14 cellular contexts compared by ENCODE assay signal in genomic region chr10:112835933-112836564, GRCh38.
DNase-seq lines count a peak whose midpoint lies in the region; ATAC-seq, FAIRE-seq and TF ChIP-seq lines count a peak whose summit lies in the region.
"Had no signal": no experiment of that assay in that cellular context is flagged by ENCODE, and none has a peak within 500 bp of the region (broad histone marks: within the 10 kb centered on the region; RNA-seq: fewer than 3 reads in every experiment).

No MANE protein-coding gene starts in this region.

- TF ChIP-seq EP300 in HepG2 (IDR thresholded peaks at IDR 0.05; ENCODE audit: low read depth in 2 of 2, low read length in 2 of 2) (no peak), HepG2 (CRISPR knock-in tag; IDR thresholded peaks at IDR 0.05; ENCODE audit: borderline replicate concordance) (no peak), transverse colon (IDR thresholded peaks at IDR 0.05; ENCODE audit: low read depth) (no peak)

- peak; percentile 56 for FAIRE-seq in HepG2 (lab: Jason Lieb, UNC)

- no peak overlapping the region for H3K4me3 Mint-ChIP-seq in activated T-cell treated with anti-CD3 and anti-CD28 coated beads, Interleukin-2, amount 50 U/mL, for 4 hours

- TF ChIP-seq RAD21 in HepG2 (CRISPR knock-in tag; IDR thresholded peaks at IDR 0.05): no peak

- H3K27me3 Mint-ChIP-seq in activated T-cell treated with anti-CD3 and anti-CD28 coated beads, Interleukin-2, amount 50 U/mL, for 4 hours (ENCODE audit: low read depth): no peaks in the 10 kb centered on the region

- H3K4me1 Mint-ChIP-seq in activated T-cell treated with anti-CD3 and anti-CD28 coated beads, Interleukin-2, amount 50 U/mL, for 4 hours (ENCODE audit: low read depth): no peaks in the 10 kb centered on the region

- peaks cover 43% of the 10 kb centered on the region for H3K4me1 ChIP-seq in HepG2 (ENCODE audit: insufficient read depth, low read length)
- H3K4me1 ChIP-seq in transverse colon: no peaks in the 10 kb centered on the region
- H3K4me1 ChIP-seq: parathyroid adenoma had no signal

- POLR2A ChIA-PET in HepG2 (lab: Yijun Ruan, JAX): no interaction called here

- H3K36me3 ChIP-seq in HepG2 (replicated peaks in 1 of 2; ENCODE audit: control insufficient read depth in 1 of 2, insufficient read depth in 2 of 2, low read length in 2 of 2) (no peaks in the 10 kb centered on the region), transverse colon (no peaks in the 10 kb centered on the region)
- H3K36me3 ChIP-seq: thoracic aorta had no signal

- H2AFZ ChIP-seq in HepG2 (ENCODE audit: low read length): no peak overlapping the region
- H2AFZ ChIP-seq: parathyroid adenoma had no signal

- H3K4me3 ChIP-seq in HepG2 (replicated peaks in 1 of 3; ENCODE audit: insufficient read depth in 1 of 3, low read depth in 2 of 3, low read length in 3 of 3) (no peak overlapping the region), transverse colon (no peak overlapping the region)
- H3K4me3 ChIP-seq: mucosa of descending colon, thoracic aorta had no signal

- H3K9me3 Mint-ChIP-seq in activated T-cell treated with anti-CD3 and anti-CD28 coated beads, Interleukin-2, amount 50 U/mL, for 4 hours: peaks cover 7% of the 10 kb centered on the region

- DNase-seq in Kasumi-1 (lab: John Stamatoyannopoulos, UW) (peak; percentile 26 to 36), fibroblast of gingiva (ENCODE audit: low read depth) (peak; percentile 77), HepG2 (ENCODE audit: low spot score) (peak; percentile 60), transverse colon (peak; percentile 28), posterior vena cava (ENCODE audit: low spot score) (no peak), T-helper 9 cell (no peak)
- DNase-seq in activated T-cell treated with anti-CD3 and anti-CD28 coated beads, Interleukin-2, amount 50 U/mL, for 4 hours: no peak
- DNase-seq: activated effector memory CD4-positive, alpha-beta T cell treated with anti-CD3 and anti-CD28 coated beads, Interleukin-2, amount 50 U/mL, for 16 hours; NCI-H1092 treated with DMSO at 0.1 percent for 48 hours; NK-92 treated with Interleukin-12 subunit alpha and Interleukin-12 subunit beta, amount 100 ng/mL, for 24 hours; SK-N-SH had no signal

- intact Hi-C loops in HepG2 (cut with micrococcal nuclease; ENCODE audit: unreplicated experiment) (no loop called here), transverse colon (cut with DNase I; ENCODE audit: low total_unique reads) (no loop called here), posterior vena cava (cut with DNase I) (no loop called here)

- no TSS peak for BruUV-seq in HepG2 (replicated peaks; lab: Mats Ljungman, UMichigan)

- CTCF ChIA-PET in HepG2 (lab: Yijun Ruan, JAX; ENCODE audit: low intra/inter-chr PET ratio, low total read pairs): no interaction called here

- H3K27ac ChIP-seq in HepG2 (ENCODE audit: extremely low read length, insufficient read depth, low read length) (peak overlapping the region; percentile 34), transverse colon (no peak overlapping the region)
- H3K27ac ChIP-seq: parathyroid adenoma, thoracic aorta had no signal

- peaks cover 6% of the 10 kb centered on the region for H3K36me3 Mint-ChIP-seq in activated T-cell treated with anti-CD3 and anti-CD28 coated beads, Interleukin-2, amount 50 U/mL, for 4 hours (ENCODE audit: insufficient read depth)

- WGBS in HepG2 (ENCODE audit: low lambda C conversion rate): 45% methylated on average over 11 of the region's 11 CpGs
- WGBS in transverse colon (ENCODE audit: low coverage in 1 of 2), 2 donors: 67 to 70% methylated on average over 5 to 11 of the region's 11 CpGs

- in situ Hi-C loops in HepG2 (cut with HindIII; ENCODE audit: extremely low pct_ligation_motif_present, low pct_unique_long_range_greater_than_20kb) (no loop called here), transverse colon (cut with MboI; ENCODE audit: low pct_ligation_motif_present in 1 of 4, low pct_unique_long_range_greater_than_20kb in 1 of 4, low sequenced_read_pairs in 3 of 4) (no loop called here)

- H3K4me2 ChIP-seq in HepG2 (ENCODE audit: low read depth, low read length): peak overlapping the region; percentile 46
- H3K4me2 ChIP-seq: SK-N-SH had no signal

- no peak overlapping the region for H3K9ac ChIP-seq in HepG2 (ENCODE audit: insufficient read depth, low read depth, low read length)
- H3K9ac ChIP-seq: parathyroid adenoma, SK-N-SH had no signal

- TF ChIP-seq CTCF in HepG2 (CRISPR knock-in tag; IDR thresholded peaks at IDR 0.05) (no peak), transverse colon (IDR thresholded peaks at IDR 0.05) (no peak)

- H3K27me3 ChIP-seq in HepG2 (ENCODE audit: control insufficient read depth in 1 of 2, insufficient read depth in 2 of 2, low read length in 2 of 2) (no peaks in the 10 kb centered on the region), transverse colon (no peaks in the 10 kb centered on the region)

- peak; percentile 91 for ATAC-seq in HepG2
- no peak for ATAC-seq in activated T-cell treated with anti-CD3 and anti-CD28 coated beads, Interleukin-2, amount 50 U/mL, for 4 hours
- ATAC-seq: mucosa of descending colon had no signal

- H3K79me2 ChIP-seq in HepG2 (ENCODE audit: insufficient read depth, low read length): no peaks in the 10 kb centered on the region
- H3K79me2 ChIP-seq: parathyroid adenoma had no signal

- no peaks in the 10 kb centered on the region for H4K20me1 ChIP-seq in HepG2 (ENCODE audit: insufficient read depth, low read length)

- TF ChIP-seq POLR2A in HepG2 (IDR thresholded peaks at IDR 0.05; ENCODE audit: insufficient read depth in 1 of 2, low read depth in 2 of 2, low read length in 2 of 2): no peak
- TF ChIP-seq POLR2A in transverse colon (IDR thresholded peaks at IDR 0.05): no peak

- H3K9me3 ChIP-seq in HepG2 (ENCODE audit: low read length) (no peaks in the 10 kb centered on the region), transverse colon (no peaks in the 10 kb centered on the region)
- H3K9me3 ChIP-seq: mucosa of descending colon, SK-N-SH, thoracic aorta had no signal

TF ChIP-seq in HepG2, 621 proteins besides CTCF, POLR2A, EP300 and RAD21 (continues in another document):
- TF ChIP-seq SYNCRIP (IDR thresholded peaks at IDR 0.05; ENCODE audit: insufficient read depth, low read depth, low read length) (no peak), ZNF331 (CRISPR knock-in tag; IDR thresholded peaks at IDR 0.05) (no peak), MEIS2 (CRISPR knock-in tag; IDR thresholded peaks at IDR 0.05) (0 out of 2 replicates have a peak, but pooled peaks have one; percentile 20), RFX1 (IDR thresholded peaks at IDR 0.05) (no peak), MYC (CRISPR knock-in tag; IDR thresholded peaks at IDR 0.05; ENCODE audit: borderline replicate concordance) (no peak), FOXO4 (CRISPR knock-in tag; conservative IDR thresholded peaks at IDR 0.05) (0 out of 2 replicates have a peak, but pooled peaks have one; percentile 42), TBX2 (CRISPR knock-in tag; IDR thresholded peaks at IDR 0.05; ENCODE audit: borderline replicate concordance) (0 out of 2 replicates have a peak, but pooled peaks have one; percentile 43), ZNF296 (CRISPR knock-in tag; conservative IDR thresholded peaks at IDR 0.05) (0 out of 2 replicates have a peak, but pooled peaks have one; percentile 63), ZNF589 (CRISPR knock-in tag; conservative IDR thresholded peaks at IDR 0.05) (no peak), BRF2 (CRISPR knock-in tag; IDR thresholded peaks at IDR 0.05) (no peak), TMF1 (CRISPR knock-in tag; IDR thresholded peaks at IDR 0.05; ENCODE audit: low read depth) (no peak), ZSCAN29 (CRISPR knock-in tag; conservative IDR thresholded peaks at IDR 0.05) (no peak), PAX8 (CRISPR knock-in tag; IDR thresholded peaks at IDR 0.05; ENCODE audit: borderline replicate concordance) (no peak), SNAI1 (CRISPR knock-in tag; IDR thresholded peaks at IDR 0.05; ENCODE audit: borderline replicate concordance) (no peak), ZFP1 (CRISPR knock-in tag; IDR thresholded peaks at IDR 0.05) (no peak), ZNF503 (CRISPR knock-in tag; IDR thresholded peaks at IDR 0.05) (no peak), ZNF749 (CRISPR knock-in tag; IDR thresholded peaks at IDR 0.05; ENCODE audit: borderline replicate concordance) (no peak), SP5 (CRISPR knock-in tag; IDR thresholded peaks at IDR 0.05; ENCODE audit: borderline replicate concordance, low read depth) (no peak)

Comparison
In these comparisons a context has a peak if more than half of its experiments do, and no peak if none do; other contexts are left out.
1. DNase-seq: peak in Kasumi-1 (2 of 2), fibroblast of gingiva (single experiment), HepG2 (single experiment) and transverse colon (single experiment); none in activated T-cell treated with anti-CD3 and anti-CD28 coated beads, Interleukin-2, amount 50 U/mL, for 4 hours (single experiment), posterior vena cava (single experiment) and T-helper 9 cell (single experiment).